In the genomic region with DNA sequence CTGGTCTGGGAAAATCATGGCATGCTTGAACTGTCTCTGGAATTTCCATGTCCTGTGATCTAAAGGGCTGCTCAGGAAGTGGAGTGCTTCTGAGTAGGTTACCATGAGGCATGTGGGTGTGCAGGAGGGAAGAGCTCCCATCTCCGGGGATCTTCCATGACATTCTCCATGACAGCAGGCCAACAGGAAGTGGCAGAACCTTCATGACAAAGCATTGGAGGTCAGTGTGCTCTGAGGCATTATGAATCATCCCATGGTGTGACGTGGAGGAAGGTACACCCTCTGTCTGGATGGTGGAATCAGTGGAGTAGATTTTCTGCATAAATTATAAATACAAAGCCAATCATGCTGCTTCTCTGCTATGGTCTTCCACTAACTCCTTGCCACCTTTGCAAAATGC, we compare ENCODE assay signal across 13 cellular contexts.
DNase-seq lines count a peak whose midpoint lies in the region; TF ChIP-seq lines count a peak whose summit lies in the region.
"Had no signal": no experiment of that assay in that cellular context is flagged by ENCODE, and none has a peak within 500 bp of the region (broad histone marks: within the 10 kb centered on the region; RNA-seq: fewer than 3 reads in every experiment).

No MANE protein-coding gene starts in this region.

- H3K27me3 ChIP-seq in A673 (replicated peaks; ENCODE audit: insufficient read depth, low read depth, low read length, poor library complexity) (peaks cover 32% of the 10 kb centered on the region), hepatocyte (no peaks in the 10 kb centered on the region), ovary (no peaks in the 10 kb centered on the region)
- H3K27me3 ChIP-seq: BLaER1 treated with 17β-estradiol and CSF1 and Interleukin-3, amounts not matched to agents 10 nM and 100 nM had no signal

- H3K4me1 ChIP-seq in A673 (ENCODE audit: insufficient read depth, low read length, poor library complexity, severe bottlenecking), result no peaks in the 10 kb centered on the region
- H3K4me1 ChIP-seq in hepatocyte (ENCODE audit: insufficient read depth), result no peaks in the 10 kb centered on the region
- no peaks in the 10 kb centered on the region for H3K4me1 ChIP-seq in ovary (ENCODE audit: insufficient read depth)

- CTCF ChIA-PET in A673 (lab: Charles Lee), result no interaction called here

- no peak overlapping the region for H3K4me2 ChIP-seq in hepatocyte

- H3K79me2 ChIP-seq in hepatocyte, result no peaks in the 10 kb centered on the region

- TF ChIP-seq POLR2A in ovary (IDR thresholded peaks at IDR 0.05), result no peak

- H3K4me3 ChIP-seq in A673 (ENCODE audit: low read depth, low read length, poor library complexity, severe bottlenecking) (no peak overlapping the region), hepatocyte (no peak overlapping the region), ovary (no peak overlapping the region)
- H3K4me3 ChIP-seq: BLaER1 treated with 17β-estradiol and CSF1 and Interleukin-3, amounts not matched to agents 10 nM and 100 nM had no signal

- H3K9me2 ChIP-seq in hepatocyte (replicated peaks; ENCODE audit: insufficient read depth), result no peaks in the 10 kb centered on the region

- TF ChIP-seq EP300 in ovary (IDR thresholded peaks at IDR 0.05), result no peak

- 64% methylated on average over 2 of the region's 2 CpGs for WGBS in hepatocyte (ENCODE audit: low lambda C conversion rate, missing lambda C conversion rate)
- WGBS in ovary, 3 donors, result 50 to 55% (median 51%) methylated on average over 2 of the region's 2 CpGs

- DNase-seq in A673 (ENCODE audit: low spot score) (peak; percentile 3), HS-27A (ENCODE audit: low read depth) (peak; percentile 68), amniotic stem cell (lab: John Stamatoyannopoulos, UW) (peak; percentile 39), hepatocyte (ENCODE audit: low spot score) (peak; percentile 23), NCI-H526 (lab: John Stamatoyannopoulos, UW) (no peak), ovary (no peak), Ammon's horn (ENCODE audit: low spot score) (no peak)
- DNase-seq in activated CD4-positive, CD25-positive, alpha-beta regulatory T cell treated with anti-CD3 and anti-CD28 coated beads, Interleukin-2, amount 50 U/mL, for 72 hours, result no peak
- DNase-seq: activated CD4-positive, alpha-beta memory T cell treated with anti-CD3 and anti-CD28 coated beads for 36 hours; NCI-H146; stimulated activated CD4-positive, alpha-beta T cell treated with anti-CD3 and anti-CD28 coated beads, Interleukin-15, amount 100 ng/mL, for 24 hours; stimulated activated naive CD8-positive, alpha-beta T cell treated with anti-CD3 and anti-CD28 coated beads, Interleukin-15, amount 100 ng/mL, for 72 hours had no signal

- BruUV-seq in A673 (replicated peaks; lab: Mats Ljungman, UMichigan), result no TSS peak

- intact Hi-C loops in A673 (cut with micrococcal nuclease; ENCODE audit: unreplicated experiment) (no loop called here), ovary (cut with DNase I) (no loop called here)

- no peak for TF ChIP-seq CTCF in A673 (conservative IDR thresholded peaks at IDR 0.05; ENCODE audit: low read depth, low read length)
- TF ChIP-seq CTCF in hepatocyte (IDR thresholded peaks at IDR 0.05; ENCODE audit: poor library complexity), result no peak
- no peak for TF ChIP-seq CTCF in ovary (IDR thresholded peaks at IDR 0.05)

- no peaks in the 10 kb centered on the region for H4K20me1 ChIP-seq in hepatocyte (ENCODE audit: insufficient read depth, poor library complexity, severe bottlenecking)
- H4K20me1 ChIP-seq: BLaER1 treated with 17β-estradiol and CSF1 and Interleukin-3, amounts not matched to agents 10 nM and 100 nM had no signal

- POLR2A ChIA-PET in A673 (lab: Charles Lee; ENCODE audit: low non-redundant PET), result no interaction called here

- H3K27ac ChIP-seq in A673 (ENCODE audit: low read depth, low read length, poor library complexity, severe bottlenecking), result no peak overlapping the region
- no peak overlapping the region for H3K27ac ChIP-seq in hepatocyte
- no peak overlapping the region for H3K27ac ChIP-seq in ovary
- H3K27ac ChIP-seq: BLaER1 treated with 17β-estradiol and CSF1 and Interleukin-3, amounts not matched to agents 10 nM and 100 nM had no signal

- H3K9me3 ChIP-seq in A673 (ENCODE audit: low read depth, low read length, poor library complexity, severe bottlenecking), result no peaks in the 10 kb centered on the region
- no peaks in the 10 kb centered on the region for H3K9me3 ChIP-seq in hepatocyte (ENCODE audit: low read depth)
- H3K9me3 ChIP-seq in ovary, result no peaks in the 10 kb centered on the region
- H3K9me3 ChIP-seq: BLaER1 treated with 17β-estradiol and CSF1 and Interleukin-3, amounts not matched to agents 10 nM and 100 nM had no signal

- H2AFZ ChIP-seq in hepatocyte, result no peak overlapping the region

- no peaks in the 10 kb centered on the region for H3K36me3 ChIP-seq in A673 (ENCODE audit: insufficient read depth, low read length, poor library complexity, severe bottlenecking)
- H3K36me3 ChIP-seq in hepatocyte (replicated peaks; ENCODE audit: insufficient read depth, low read depth), result no peaks in the 10 kb centered on the region
- no peaks in the 10 kb centered on the region for H3K36me3 ChIP-seq in ovary
- H3K36me3 ChIP-seq: BLaER1 treated with 17β-estradiol and CSF1 and Interleukin-3, amounts not matched to agents 10 nM and 100 nM had no signal

Comparison
In these comparisons a context has a peak if more than half of its experiments do, and no peak if none do; other contexts are left out.
1. DNase-seq: peak in A673 (single experiment), HS-27A (single experiment), amniotic stem cell (single experiment) and hepatocyte (single experiment); none in NCI-H526 (0 of 2), ovary (0 of 5), Ammon's horn (single experiment) and activated CD4-positive, CD25-positive, alpha-beta regulatory T cell treated with anti-CD3 and anti-CD28 coated beads, Interleukin-2, amount 50 U/mL, for 72 hours (single experiment).